Comparison of ENCODE assay signal across 9 cellular contexts in the genomic region with DNA sequence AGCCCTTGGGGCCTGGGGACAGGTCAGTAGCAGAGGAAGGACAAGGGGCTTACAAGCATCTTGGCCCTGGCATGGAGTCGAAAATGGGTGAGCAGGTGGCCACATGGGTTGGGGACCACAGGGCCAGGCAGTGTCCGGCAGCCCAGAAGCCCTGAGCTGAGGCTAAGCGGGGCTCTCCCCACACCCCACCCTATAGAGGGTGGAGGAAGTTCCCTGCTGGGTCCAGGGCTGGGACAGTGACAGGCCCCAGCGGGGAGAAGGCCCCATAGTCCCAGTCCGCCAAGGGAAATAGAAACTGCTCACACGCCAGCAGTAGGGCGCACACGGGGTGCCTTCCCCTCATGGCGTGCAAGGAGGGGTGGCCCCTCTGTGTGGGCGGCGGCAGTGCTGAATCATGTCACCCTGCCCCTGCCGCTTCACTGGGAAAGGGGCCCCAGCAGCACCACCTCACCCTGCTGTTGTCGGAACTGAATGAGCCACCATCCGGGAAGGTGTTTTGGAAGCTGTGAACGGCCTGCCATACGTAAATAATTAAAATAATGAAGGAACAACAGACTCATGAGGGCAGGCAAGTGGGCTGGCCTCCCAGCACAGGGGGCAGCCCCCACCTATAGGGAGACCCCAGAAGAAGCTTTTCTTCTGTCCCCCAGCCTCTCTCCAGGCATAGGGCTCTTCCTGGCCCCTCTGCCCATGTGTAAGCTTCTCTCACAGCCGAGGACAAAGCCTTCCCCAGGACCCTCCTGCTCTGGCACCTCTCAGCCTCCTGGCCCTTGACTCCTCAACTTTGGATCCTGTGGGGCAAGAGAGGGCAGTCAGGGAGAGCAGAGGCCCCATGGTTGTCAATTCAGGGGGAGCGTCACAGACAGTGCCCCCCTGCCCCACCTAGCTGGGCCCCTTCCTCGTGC. TPM values are rescaled to one million over a fixed set of nuclear protein-coding genes. Genes with fewer than 3 reads are reported as not detected.
A peak's percentile ranks its signal among the peaks of the same experiment; 100 is the strongest.
DNase-seq lines count a peak whose midpoint lies in the region; ATAC-seq and TF ChIP-seq lines count a peak whose summit lies in the region.
"Had no signal": no experiment of that assay in that cellular context is flagged by ENCODE, and none has a peak within 500 bp of the region (broad histone marks: within the 10 kb centered on the region; RNA-seq: fewer than 3 reads in every experiment).

No MANE protein-coding gene starts in this region.

- no peak for TF ChIP-seq CTCF in uterus (IDR thresholded peaks at IDR 0.05)

- intact Hi-C loops in uterus (cut with DNase I; ENCODE audit: low total_unique reads): no loop called here

- H3K36me3 Mint-ChIP-seq in activated naive CD4-positive, alpha-beta T cell treated with anti-CD3 and anti-CD28 coated beads, Interleukin-2, amount 50 U/mL, for 72 hours: peaks cover 0 to 16% of the 10 kb centered on the region in 2 donors

- no peak overlapping the region for H3K27ac ChIP-seq in uterus
- H3K27ac ChIP-seq: suprapubic skin had no signal

- H3K4me1 ChIP-seq in uterus: no peaks in the 10 kb centered on the region
- H3K4me1 ChIP-seq: suprapubic skin had no signal

- TF ChIP-seq POLR2A in uterus (IDR thresholded peaks at IDR 0.05): no peak

- peak overlapping the region; percentile 93 to 98 for H3K27ac Mint-ChIP-seq in activated naive CD4-positive, alpha-beta T cell treated with anti-CD3 and anti-CD28 coated beads, Interleukin-2, amount 50 U/mL, for 72 hours

- peaks cover 3 to 7% of the 10 kb centered on the region in 2 donors for H3K9me3 Mint-ChIP-seq in activated naive CD4-positive, alpha-beta T cell treated with anti-CD3 and anti-CD28 coated beads, Interleukin-2, amount 50 U/mL, for 72 hours

- no peaks in the 10 kb centered on the region for H3K9me3 ChIP-seq in uterus
- H3K9me3 ChIP-seq: suprapubic skin had no signal

- no peaks in the 10 kb centered on the region for H3K27me3 ChIP-seq in uterus

- H3K4me3 ChIP-seq in uterus: no peak overlapping the region
- H3K4me3 ChIP-seq: suprapubic skin had no signal

- ATAC-seq in GM18502 (IDR thresholded peaks at IDR 0.05; ENCODE audit: poor library complexity, unreplicated experiment): peak; percentile 59
- ATAC-seq in HG02642 (IDR thresholded peaks at IDR 0.05; ENCODE audit: poor library complexity, unreplicated experiment): peak; percentile 67
- peak; percentile 84 to 88 for ATAC-seq in activated naive CD4-positive, alpha-beta T cell treated with anti-CD3 and anti-CD28 coated beads, Interleukin-2, amount 50 U/mL, for 72 hours

- peak; percentile 54 for DNase-seq in T follicular helper cell (ENCODE audit: low read depth)
- peak; percentile 90 to 96 for DNase-seq in activated naive CD4-positive, alpha-beta T cell treated with anti-CD3 and anti-CD28 coated beads, Interleukin-2, amount 50 U/mL, for 72 hours (ENCODE audit: low spot score in 2 of 2)
- DNase-seq in stimulated activated CD4-positive, alpha-beta T cell treated with anti-CD3 and anti-CD28 coated beads, Interleukin-4, amount 100 ng/mL, for 24 hours: peak; percentile 97
- DNase-seq in uterus: no peak
- DNase-seq in HuH-7 (ENCODE audit: low spot score): no peak
- no peak for DNase-seq in DMS153 (lab: John Stamatoyannopoulos, UW)

- no peaks in the 10 kb centered on the region for H3K36me3 ChIP-seq in uterus
- H3K36me3 ChIP-seq: suprapubic skin had no signal

RNA-seq across cellular contexts. Expression of a gene that starts 12.7 kb away (rescaled TPM):
- total RNA-seq in activated naive CD4-positive, alpha-beta T cell treated with anti-CD3 and anti-CD28 coated beads, Interleukin-2, amount 50 U/mL, for 72 hours: 100 to 1,000 TPM; 202 to 218 TPM
- 10 to 100 TPM in 1 of 4 donors, 1 to 10 TPM in 3; 2.4 to 33.3 (median 6.2) TPM for total RNA-seq in uterus

RNA-seq across cellular contexts. Expression of a gene that starts 19.6 kb away (rescaled TPM):
- 1 to 10 TPM in 1 of 2 donors, under 1 TPM in 1; 0.82 to 3.4 TPM for total RNA-seq in activated naive CD4-positive, alpha-beta T cell treated with anti-CD3 and anti-CD28 coated beads, Interleukin-2, amount 50 U/mL, for 72 hours
- not detected for total RNA-seq in uterus

RNA-seq across cellular contexts. Expression of a gene that starts 41.5 kb away (rescaled TPM):
- total RNA-seq in activated naive CD4-positive, alpha-beta T cell treated with anti-CD3 and anti-CD28 coated beads, Interleukin-2, amount 50 U/mL, for 72 hours: under 1 TPM; 0.47 to 0.61 TPM
- 1 to 10 TPM in 2 of 4 donors, under 1 TPM in 1, not detected in 1; 0.51 to 5.4 (median 2.6) TPM for total RNA-seq in uterus

RNA-seq across cellular contexts. Expression of a gene that starts 50.7 kb away (rescaled TPM):
- 100 to 1,000 TPM in 1 of 2 donors, 10 to 100 TPM in 1; 82.9 to 159 TPM for total RNA-seq in activated naive CD4-positive, alpha-beta T cell treated with anti-CD3 and anti-CD28 coated beads, Interleukin-2, amount 50 U/mL, for 72 hours
- 100 to 1,000 TPM in 1 of 4 donors, 10 to 100 TPM in 3; 53.5 to 128 (median 76.4) TPM for total RNA-seq in uterus

Comparison
In these comparisons a context has a peak if more than half of its experiments do, and no peak if none do; other contexts are left out.
1. DNase-seq: peak in T follicular helper cell (single experiment), activated naive CD4-positive, alpha-beta T cell treated with anti-CD3 and anti-CD28 coated beads, Interleukin-2, amount 50 U/mL, for 72 hours (2 of 2) and stimulated activated CD4-positive, alpha-beta T cell treated with anti-CD3 and anti-CD28 coated beads, Interleukin-4, amount 100 ng/mL, for 24 hours (single experiment); none in uterus (0 of 2), HuH-7 (single experiment) and DMS153 (single experiment).
2. RNA of a gene that starts 12.7 kb away (total RNA-seq): 202 to 218 TPM in activated naive CD4-positive, alpha-beta T cell treated with anti-CD3 and anti-CD28 coated beads, Interleukin-2, amount 50 U/mL, for 72 hours; 2.4 to 33.3 TPM in uterus; every median in the first group is over 4 times any median in the second.
3. Peak in every context shown above with its lines, with median percentiles within 50 percentile points of each other: ATAC-seq.